Comparison of ENCODE assay signal across 31 cellular contexts in the genomic region with DNA sequence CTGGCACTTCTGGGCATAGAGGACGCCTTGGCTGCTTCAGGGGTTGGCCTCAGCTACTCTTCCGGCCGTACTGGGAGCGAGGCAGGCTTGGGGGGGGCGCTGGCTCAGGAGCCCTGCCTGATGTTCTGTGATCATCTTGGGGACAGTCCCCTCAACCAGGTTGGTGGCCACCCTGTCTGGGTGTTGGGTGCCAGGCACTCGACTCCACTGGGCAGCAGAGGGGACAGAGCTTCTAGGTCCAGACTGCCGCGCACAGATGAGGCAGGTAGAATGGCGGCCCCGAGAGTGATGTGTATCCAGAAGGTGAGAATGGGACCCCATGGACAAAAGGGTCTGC.
"Had no signal": no experiment of that assay in that cellular context is flagged by ENCODE, and none has a peak within 500 bp of the region (broad histone marks: within the 10 kb centered on the region; RNA-seq: fewer than 3 reads in every experiment).

No MANE protein-coding gene starts in this region.

- H3K4me3 Mint-ChIP-seq: activated B cell treated with CpG ODN at 0.5 μM for 24 hours; activated CD4-positive, alpha-beta memory T cell treated with anti-CD3 and anti-CD28 coated beads for 36 hours; activated CD4-positive, alpha-beta T cell treated with anti-CD3 and anti-CD28 coated beads, Interleukin-2, amount 10 ng/mL, durations not matched to agents 24 days and 14 days; activated CD8-positive, alpha-beta T cell treated with anti-CD3 and anti-CD28 coated beads for 36 hours; activated naive CD4-positive, alpha-beta T cell treated with anti-CD3 and anti-CD28 coated beads, Interleukin-2, amount 10 ng/mL, durations not matched to agents 7 days and 5 days; activated naive CD4-positive, alpha-beta T cell treated with anti-CD3 and anti-CD28 coated beads, Interleukin-2, amount 50 U/mL, for 24 hours; activated naive CD8-positive, alpha-beta T cell; activated naive CD8-positive, alpha-beta T cell treated with anti-CD3 and anti-CD28 coated beads, Interleukin-2, amount 10 ng/mL, durations not matched to agents 7 days and 5 days; activated naive CD8-positive, alpha-beta T cell treated with anti-CD3 and anti-CD28 coated beads, Interleukin-2, amount 50 U/mL, for 24 hours; activated T-cell treated with anti-CD3 and anti-CD28 coated beads, Interleukin-2, amount 50 U/mL, for 4 hours; activated T-cell treated with anti-CD3 and anti-CD28 coated beads, Interleukin-2, amount 50 U/mL, for 72 hours; activated T-helper 1 cell treated with anti-CD3 and anti-CD28 coated beads, Interleukin-12 subunit alpha, Interleukin-12 subunit beta, Interleukin-2, Interleukin-4 antibody, amounts not matched to agents 30 ng/mL and 10 ng/mL and 1 ng/mL, durations not matched to agents 14 hours and 24 hours and 36 hours; activated T-helper 17 cell treated with anti-CD3 and anti-CD28 coated beads, Interleukin-2, amount 50 U/mL, for 72 hours; brain; T-cell; T-helper 17 cell had no signal

- H3K4me1 Mint-ChIP-seq: activated B cell treated with CpG ODN at 0.5 μM for 24 hours; activated naive CD4-positive, alpha-beta T cell treated with anti-CD3 and anti-CD28 coated beads, Interleukin-2, amount 50 U/mL, for 24 hours; activated naive CD8-positive, alpha-beta T cell treated with anti-CD3 and anti-CD28 coated beads, Interleukin-2, amount 50 U/mL, for 24 hours; activated T-helper 17 cell treated with anti-CD3 and anti-CD28 coated beads, Interleukin-2, amount 50 U/mL, for 72 hours had no signal

- ATAC-seq: activated CD8-positive, alpha-beta T cell treated with anti-CD3 and anti-CD28 coated beads for 36 hours; activated naive CD8-positive, alpha-beta T cell treated with anti-CD3 and anti-CD28 coated beads, Interleukin-2, amount 50 U/mL, for 24 hours; activated T-cell treated with anti-CD3 and anti-CD28 coated beads, Interleukin-2, amount 50 U/mL, for 4 hours; activated T-cell treated with anti-CD3 and anti-CD28 coated beads, Interleukin-2, amount 50 U/mL, for 72 hours; activated T-helper 17 cell treated with anti-CD3 and anti-CD28 coated beads, Interleukin-2, amount 50 U/mL, for 72 hours; T-cell; T-helper 17 cell had no signal

- H3K4me1 ChIP-seq: ascending aorta had no signal

- H3K27me3 Mint-ChIP-seq: activated CD8-positive, alpha-beta T cell treated with anti-CD3 and anti-CD28 coated beads for 36 hours; activated naive CD4-positive, alpha-beta T cell treated with anti-CD3 and anti-CD28 coated beads, Interleukin-2, amount 50 U/mL, for 24 hours; activated naive CD8-positive, alpha-beta T cell; activated naive CD8-positive, alpha-beta T cell treated with anti-CD3 and anti-CD28 coated beads, Interleukin-2, amount 50 U/mL, for 24 hours; activated T-helper 17 cell treated with anti-CD3 and anti-CD28 coated beads, Interleukin-2, amount 50 U/mL, for 72 hours; brain had no signal

- H3K27ac ChIP-seq: ascending aorta, cardiac muscle cell, VCaP had no signal

- DNase-seq: activated B cell treated with CpG ODN at 0.5 μM for 24 hours; activated CD4-positive, alpha-beta memory T cell treated with anti-CD3 and anti-CD28 coated beads for 36 hours; activated CD4-positive, alpha-beta T cell treated with anti-CD3 and anti-CD28 coated beads for 4 hours; activated CD4-positive, alpha-beta T cell treated with anti-CD3 and anti-CD28 coated beads, Interleukin-2, amount 10 ng/mL, durations not matched to agents 24 days and 14 days; activated CD4-positive, alpha-beta T cell treated with anti-CD3 and anti-CD28 coated beads, Interleukin-2, amount 50 U/mL, for 1 hour; activated CD4-positive, alpha-beta T cell treated with anti-CD3 and anti-CD28 coated beads, Interleukin-2, amount 50 U/mL, for 4 hours; activated CD4-positive, CD25-positive, alpha-beta regulatory T cell treated with anti-CD3 and anti-CD28 coated beads, Interleukin-2, amount 50 U/mL, for 72 hours; activated CD8-positive, alpha-beta memory T cell treated with anti-CD3 and anti-CD28 coated beads, Interleukin-2, amount 50 U/mL, for 4 hours; activated CD8-positive, alpha-beta T cell treated with anti-CD3 and anti-CD28 coated beads for 36 hours; activated naive CD4-positive, alpha-beta T cell treated with anti-CD3 and anti-CD28 coated beads, Interleukin-2, amount 10 ng/mL, durations not matched to agents 7 days and 5 days; activated naive CD4-positive, alpha-beta T cell treated with Interleukin-2 at 50 U/mL for 16 hours; activated naive CD8-positive, alpha-beta T cell treated with anti-CD3 and anti-CD28 coated beads, Interleukin-2, amount 10 ng/mL, durations not matched to agents 7 days and 5 days; activated naive CD8-positive, alpha-beta T cell treated with anti-CD3 and anti-CD28 coated beads, Interleukin-2, amount 50 U/mL, for 24 hours; activated T-cell treated with anti-CD3 and anti-CD28 coated beads for 4 hours; activated T-cell treated with anti-CD3 and anti-CD28 coated beads, Interleukin-2, amount 50 U/mL, for 1 hour; activated T-cell treated with anti-CD3 and anti-CD28 coated beads, Interleukin-2, amount 50 U/mL, for 4 hours; activated T-cell treated with anti-CD3 and anti-CD28 coated beads, Interleukin-2, amount 50 U/mL, for 72 hours; amygdala; anterior cingulate cortex; central memory CD4-positive, alpha-beta T cell; T-cell; T-helper 17 cell; T-helper 9 cell had no signal

- H3K27ac Mint-ChIP-seq: activated B cell treated with CpG ODN at 0.5 μM for 24 hours; activated CD4-positive, alpha-beta memory T cell treated with anti-CD3 and anti-CD28 coated beads for 36 hours; activated CD4-positive, alpha-beta T cell treated with anti-CD3 and anti-CD28 coated beads, Interleukin-2, amount 10 ng/mL, durations not matched to agents 24 days and 14 days; activated CD8-positive, alpha-beta T cell treated with anti-CD3 and anti-CD28 coated beads for 36 hours; activated naive CD4-positive, alpha-beta T cell treated with anti-CD3 and anti-CD28 coated beads, Interleukin-2, amount 10 ng/mL, durations not matched to agents 7 days and 5 days; activated naive CD4-positive, alpha-beta T cell treated with anti-CD3 and anti-CD28 coated beads, Interleukin-2, amount 50 U/mL, for 24 hours; activated naive CD8-positive, alpha-beta T cell; activated naive CD8-positive, alpha-beta T cell treated with anti-CD3 and anti-CD28 coated beads, Interleukin-2, amount 10 ng/mL, durations not matched to agents 7 days and 5 days; activated naive CD8-positive, alpha-beta T cell treated with anti-CD3 and anti-CD28 coated beads, Interleukin-2, amount 50 U/mL, for 24 hours; activated T-cell treated with anti-CD3 and anti-CD28 coated beads, Interleukin-2, amount 50 U/mL, for 72 hours; activated T-helper 1 cell treated with anti-CD3 and anti-CD28 coated beads, Interleukin-12 subunit alpha, Interleukin-12 subunit beta, Interleukin-2, Interleukin-4 antibody, amounts not matched to agents 30 ng/mL and 10 ng/mL and 1 ng/mL, durations not matched to agents 14 hours and 24 hours and 36 hours; activated T-helper 17 cell treated with anti-CD3 and anti-CD28 coated beads, Interleukin-2, amount 50 U/mL, for 72 hours; brain; T-cell; T-helper 17 cell had no signal

- H3K36me3 Mint-ChIP-seq: brain, T-cell had no signal

- H3K4me3 ChIP-seq: ascending aorta, cardiac muscle cell had no signal

- H3K27me3 ChIP-seq: ascending aorta, cardiac muscle cell had no signal

- H3K36me3 ChIP-seq: ascending aorta, cardiac muscle cell had no signal
